Comparison of ENCODE assay signal across 1 cellular context in genomic region chr9:99906403-99907207, GRCh38.
A peak's percentile ranks its signal among the peaks of the same experiment; 100 is the strongest.
TF ChIP-seq lines count a peak whose summit lies in the region.

TSS of gene STX17 (plus strand) at chr9:99906654. CDS start at chr9:99915240, 8,586 bp downstream.

TF ChIP-seq in HepG2, 621 proteins besides CTCF, POLR2A, EP300 and RAD21 (continued from another document and continues in another):
- 0 out of 2 replicates have a peak, but pooled peaks have one; percentile 59 for TF ChIP-seq NFAT5 (CRISPR knock-in tag; IDR thresholded peaks at IDR 0.05)
- TF ChIP-seq RFXAP (CRISPR knock-in tag; IDR thresholded peaks at IDR 0.05; ENCODE audit: borderline replicate concordance) = peak; percentile 73
- no peak for TF ChIP-seq ZEB1 (IDR thresholded peaks at IDR 0.05; ENCODE audit: insufficient replicate concordance, low read depth)
- TF ChIP-seq PREB (CRISPR knock-in tag; IDR thresholded peaks at IDR 0.05) = no peak
- TF ChIP-seq, protein P1, sequence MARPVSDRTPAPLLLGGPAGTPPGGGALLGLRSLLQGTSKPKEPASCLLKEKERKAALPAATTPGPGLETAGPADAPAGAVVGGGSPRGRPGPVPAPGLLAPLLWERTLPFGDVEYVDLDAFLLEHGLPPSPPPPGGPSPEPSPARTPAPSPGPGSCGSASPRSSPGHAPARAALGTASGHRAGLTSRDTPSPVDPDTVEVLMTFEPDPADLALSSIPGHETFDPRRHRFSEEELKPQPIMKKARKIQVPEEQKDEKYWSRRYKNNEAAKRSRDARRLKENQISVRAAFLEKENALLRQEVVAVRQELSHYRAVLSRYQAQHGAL (CRISPR knock-in tag; IDR thresholded peaks at IDR 0.05; ENCODE audit: not compliant biosample characterization) = no peak
- no peak for TF ChIP-seq NCOR1 (IDR thresholded peaks at IDR 0.05; ENCODE audit: borderline replicate concordance, low read length)
- peak; percentile 95 for TF ChIP-seq KDM5B (CRISPR knock-in tag; IDR thresholded peaks at IDR 0.05; ENCODE audit: borderline replicate concordance)
- TF ChIP-seq ZNF660 (CRISPR knock-in tag; IDR thresholded peaks at IDR 0.05; ENCODE audit: borderline replicate concordance, low read depth) = no peak
- peak; percentile 76 for TF ChIP-seq ZFP91 (CRISPR knock-in tag; IDR thresholded peaks at IDR 0.05; ENCODE audit: borderline replicate concordance)
- no peak for TF ChIP-seq CBX2 (IDR thresholded peaks at IDR 0.05; ENCODE audit: low read depth, low read length)
- TF ChIP-seq CBX2 (CRISPR knock-in tag; IDR thresholded peaks at IDR 0.05; ENCODE audit: low read depth) = no peak
- no peak for TF ChIP-seq ZFP36 (IDR thresholded peaks at IDR 0.05; ENCODE audit: borderline replicate concordance, low read depth, low read length, partially characterized antibody)
- TF ChIP-seq ZNF225 (CRISPR knock-in tag; IDR thresholded peaks at IDR 0.05) = peak; percentile 59; the same call in 1 of the 2 replicates
- TF ChIP-seq ZNF431 (CRISPR knock-in tag; IDR thresholded peaks at IDR 0.05; ENCODE audit: borderline replicate concordance, low read depth) = peak; percentile 58; the same call in 1 of the 2 replicates
- no peak; the same call in 1 of the 2 replicates for TF ChIP-seq ZNF263 (CRISPR knock-in tag; IDR thresholded peaks at IDR 0.05)
- TF ChIP-seq ZNF543 (CRISPR knock-in tag; IDR thresholded peaks at IDR 0.05) = peak; percentile 76; the same call in 1 of the 2 replicates
- peak; percentile 80 for TF ChIP-seq RBM39 (IDR thresholded peaks at IDR 0.05; ENCODE audit: low read depth, low read length, poor library complexity, severe bottlenecking)
- TF ChIP-seq ARID4A (CRISPR knock-in tag; IDR thresholded peaks at IDR 0.05; ENCODE audit: borderline replicate concordance) = peak; percentile 80; the same call in 1 of the 2 replicates
- TF ChIP-seq ARHGAP35 (CRISPR knock-in tag; IDR thresholded peaks at IDR 0.05; ENCODE audit: borderline replicate concordance) = no peak
- no peak for TF ChIP-seq ZNF383 (CRISPR knock-in tag; IDR thresholded peaks at IDR 0.05; ENCODE audit: borderline replicate concordance)
- peak; percentile 73; the same call in 1 of the 2 replicates for TF ChIP-seq PHF20 (CRISPR knock-in tag; IDR thresholded peaks at IDR 0.05)
- peak; percentile 85 for TF ChIP-seq ZGPAT (CRISPR knock-in tag; IDR thresholded peaks at IDR 0.05)
- TF ChIP-seq MTF1 (CRISPR knock-in tag; IDR thresholded peaks at IDR 0.05) = peak; percentile 46; the same call in 1 of the 2 replicates
- TF ChIP-seq ZNF17 (CRISPR knock-in tag; IDR thresholded peaks at IDR 0.05) = no peak
- peak; percentile 92 for TF ChIP-seq ZNF547 (CRISPR knock-in tag; IDR thresholded peaks at IDR 0.05)
- peak; percentile 60; the same call in 1 of the 2 replicates for TF ChIP-seq HOXD1 (CRISPR knock-in tag; IDR thresholded peaks at IDR 0.05)
- peak; percentile 62; the same call in 1 of the 3 replicates for TF ChIP-seq MXI1 (IDR thresholded peaks at IDR 0.05; ENCODE audit: borderline replicate concordance, low read depth, low read length)
- peak; percentile 72; the same call in 1 of the 2 replicates for TF ChIP-seq TEF (CRISPR knock-in tag; IDR thresholded peaks at IDR 0.05)
- TF ChIP-seq ZNF691 (CRISPR knock-in tag; IDR thresholded peaks at IDR 0.05; ENCODE audit: borderline replicate concordance, low read depth) = peak; percentile 48; the same call in 1 of the 2 replicates
- no peak for TF ChIP-seq EHMT2 (IDR thresholded peaks at IDR 0.05; ENCODE audit: borderline replicate concordance, low read depth, low read length)
- TF ChIP-seq ZNF607 (CRISPR knock-in tag; IDR thresholded peaks at IDR 0.05; ENCODE audit: borderline replicate concordance) = peak; percentile 37; the same call in 1 of the 2 replicates
- peak; percentile 92 for TF ChIP-seq POLR2G (IDR thresholded peaks at IDR 0.05; ENCODE audit: low read depth, low read length)
- no peak for TF ChIP-seq ZNF639 (CRISPR knock-in tag; conservative IDR thresholded peaks at IDR 0.05)
- TF ChIP-seq SIX1 (CRISPR knock-in tag; IDR thresholded peaks at IDR 0.05; ENCODE audit: borderline replicate concordance) = no peak
- TF ChIP-seq ZSCAN20 (CRISPR knock-in tag; IDR thresholded peaks at IDR 0.05; ENCODE audit: borderline replicate concordance) = peak; percentile 59; the same call in 1 of the 2 replicates
- no peak for TF ChIP-seq ZNF878 (CRISPR knock-in tag; IDR thresholded peaks at IDR 0.05)
- no peak for TF ChIP-seq BCLAF1 (IDR thresholded peaks at IDR 0.05)
- TF ChIP-seq MTF2 (CRISPR knock-in tag; IDR thresholded peaks at IDR 0.05; ENCODE audit: borderline replicate concordance) = no peak
